16 cellular contexts compared by ENCODE assay signal in the genomic region with DNA sequence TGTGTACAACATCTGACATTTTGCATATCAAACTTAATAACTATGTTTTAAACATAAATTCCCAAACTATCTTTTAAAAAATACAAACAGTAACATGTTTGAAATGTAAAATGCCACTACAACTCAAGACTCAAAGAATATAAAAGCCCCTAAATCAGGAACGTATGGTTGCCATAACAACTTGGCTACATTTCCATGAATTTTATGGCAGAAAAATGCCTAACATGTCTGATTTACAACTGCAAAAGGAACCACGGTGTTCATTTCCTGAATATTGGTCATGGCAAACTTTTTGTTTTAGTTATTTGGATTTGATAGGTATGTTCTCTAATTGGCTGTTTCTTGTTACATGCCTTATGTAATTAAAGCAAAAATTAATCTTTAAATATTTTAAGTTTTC. TPM values are rescaled to one million over a fixed set of nuclear protein-coding genes. Genes with fewer than 3 reads are reported as not detected.
DNase-seq lines count a peak whose midpoint lies in the region; ATAC-seq, FAIRE-seq and TF ChIP-seq lines count a peak whose summit lies in the region.
"Had no signal": no experiment of that assay in that cellular context is flagged by ENCODE, and none has a peak within 500 bp of the region (broad histone marks: within the 10 kb centered on the region; RNA-seq: fewer than 3 reads in every experiment).

No MANE protein-coding gene starts in this region.

- peaks cover 9% of the 10 kb centered on the region for H3K36me3 Mint-ChIP-seq in nephron (ENCODE audit: low read depth)
- H3K36me3 Mint-ChIP-seq in type B pancreatic cell: no peaks in the 10 kb centered on the region
- H3K36me3 Mint-ChIP-seq: CD8-positive, alpha-beta memory T cell had no signal

- no peaks in the 10 kb centered on the region for H3K9me1 ChIP-seq in K562 (ENCODE audit: control insufficient read depth, insufficient read depth, low read length)

- in situ Hi-C loops in K562 (cut with MboI): no loop called here

- no TSS peak for BruUV-seq in K562 (replicated peaks; lab: Mats Ljungman, UMichigan)

- CTCF ChIA-PET in K562 (lab: Yijun Ruan, JAX; ENCODE audit: low intra/inter-chr PET ratio): no interaction called here

- no peak overlapping the region for H3K27ac ChIP-seq in K562 (ENCODE audit: extremely low read depth, low read depth, low read length)
- H3K27ac ChIP-seq: BLaER1 had no signal

- H2AFZ ChIP-seq in K562 (ENCODE audit: low read depth, low read length): peak overlapping the region; percentile 91; the same call in 1 of the 2 replicates

- H3K79me2 ChIP-seq in K562 (ENCODE audit: control insufficient read depth, insufficient read depth, low read length): peaks cover 24% of the 10 kb centered on the region

- H4K20me1 ChIP-seq in K562 (replicated peaks; ENCODE audit: control insufficient read depth, insufficient read depth, low read length): no peaks in the 10 kb centered on the region
- H4K20me1 ChIP-seq: BLaER1 had no signal

- TF ChIP-seq CTCF in HFF-Myc (IDR thresholded peaks at IDR 0.05; ENCODE audit: low read depth, low read length, missing control alignments) (no peak), K562 (IDR thresholded peaks at IDR 0.05 in 2 of 3, conservative IDR thresholded peaks at IDR 0.05 in 1 of 3; ENCODE audit: insufficient read depth in 2 of 3, low read depth in 1 of 3, low read length in 3 of 3) (no peak), nephron (IDR thresholded peaks at IDR 0.05; ENCODE audit: unreplicated experiment in 3 of 3) (no peak), type B pancreatic cell (conservative IDR thresholded peaks at IDR 0.05) (no peak)

- 0 out of 2 replicates have a peak, but pooled peaks have one; percentile 6 for TF ChIP-seq EP300 in K562 (IDR thresholded peaks at IDR 0.05; ENCODE audit: low read length)

- no peak overlapping the region for H3K4me2 ChIP-seq in K562 (ENCODE audit: insufficient read depth, low read length)
- H3K4me2 ChIP-seq: BLaER1 had no signal

- peak overlapping the region in 1 of 2 experiments; percentile 66; a peak in 1 of 4 replicates for H3K9ac ChIP-seq in K562 (ENCODE audit: insufficient read depth in 1 of 2, low read depth in 2 of 2, low read length in 2 of 2)
- H3K9ac ChIP-seq: BLaER1 had no signal

- H3K27me3 Mint-ChIP-seq in nephron (ENCODE audit: low read depth) (no peaks in the 10 kb centered on the region), type B pancreatic cell (no peaks in the 10 kb centered on the region)

- no peak for FAIRE-seq in K562 (lab: Jason Lieb, UNC)

- no peak overlapping the region for H3K4me3 ChIP-seq in HFF-Myc (replicated peaks; ENCODE audit: low read depth, low read length)
- peak overlapping the region; percentile 45 for H3K4me3 ChIP-seq in K562
- H3K4me3 ChIP-seq: BLaER1 had no signal

- POLR2A ChIA-PET in K562 (lab: Yijun Ruan, JAX): interaction anchor here (0.8 to 2.7 kb wide), 3 partner anchors 11 to 15 kb away, joined by 3 to 23 read pairs (median 3); no protein-coding TSS in a partner anchor

- no peak for TF ChIP-seq RAD21 in K562 (CRISPR knock-in tag; conservative IDR thresholded peaks at IDR 0.05 in 1 of 2, IDR thresholded peaks at IDR 0.05 in 1 of 2)

- H3K9me3 Mint-ChIP-seq in nephron (no peaks in the 10 kb centered on the region), type B pancreatic cell (no peaks in the 10 kb centered on the region)
- H3K9me3 Mint-ChIP-seq: CD8-positive, alpha-beta memory T cell had no signal

- no peaks in the 10 kb centered on the region for H3K9me3 ChIP-seq in K562 (replicated peaks; ENCODE audit: control insufficient read depth, insufficient read depth, low read depth, low read length)
- H3K9me3 ChIP-seq: BLaER1 had no signal

- no peaks in the 10 kb centered on the region; a peak in 1 of 5 replicates for H3K4me1 ChIP-seq in K562 (replicated peaks in 1 of 2; ENCODE audit: control insufficient read depth in 2 of 2, insufficient read depth in 2 of 2, low read length in 2 of 2)
- H3K4me1 ChIP-seq: BLaER1 had no signal

- ATAC-seq in K562 (no peak), GM21576 (IDR thresholded peaks at IDR 0.05; ENCODE audit: unreplicated experiment) (no peak)

- H3K4me3 Mint-ChIP-seq in nephron (peak overlapping the region; percentile 82 to 85 (median 83)), type B pancreatic cell (peak overlapping the region; percentile 86)
- H3K4me3 Mint-ChIP-seq: CD8-positive, alpha-beta memory T cell had no signal

- peak overlapping the region; percentile 98 to 99 (median 98) for H3K27ac Mint-ChIP-seq in nephron
- no peak overlapping the region for H3K27ac Mint-ChIP-seq in type B pancreatic cell
- H3K27ac Mint-ChIP-seq: CD8-positive, alpha-beta memory T cell had no signal

- H3K27me3 ChIP-seq in K562 (ENCODE audit: control insufficient read depth in 2 of 2, insufficient read depth in 2 of 2, low read length in 2 of 2): no peaks in the 10 kb centered on the region
- H3K27me3 ChIP-seq: BLaER1 had no signal

- TF ChIP-seq POLR2A in K562 (conservative IDR thresholded peaks at IDR 0.05): no peak

- H3K4me1 Mint-ChIP-seq in nephron (peaks cover 32% of the 10 kb centered on the region), type B pancreatic cell (ENCODE audit: unreplicated experiment) (peaks cover 35% of the 10 kb centered on the region)

- H3K36me3 ChIP-seq in K562 (ENCODE audit: control insufficient read depth, insufficient read depth, low read length): peaks cover 4% of the 10 kb centered on the region; the same call in 1 of the 3 replicates
- H3K36me3 ChIP-seq: BLaER1 had no signal

- DNase-seq in HFF-Myc (ENCODE audit: extremely low read depth, low read depth) (peak; percentile 36), K562 (ENCODE audit: extremely low read depth in 1 of 4, low spot score in 3 of 4) (no peak), type B pancreatic cell (ENCODE audit: extremely low spot score, unreplicated experiment) (no peak), amygdala (lab: John Stamatoyannopoulos, UW) (no peak), NCI-H69 (lab: John Stamatoyannopoulos, UW) (no peak)
- DNase-seq: CD8-positive, alpha-beta memory T cell; DMS 273 treated with DMSO at 0.1 percent for 48 hours; Kasumi-1; NCI-H1417 treated with DMSO at 0.1 percent for 48 hours; NCI-H2029; NCI-H510A treated with DMSO at 0.1 percent for 48 hours; OCI-M1 had no signal

- intact Hi-C loops in K562 (cut with micrococcal nuclease): no loop called here

- 3% methylated on average over 2 of the region's 2 CpGs for WGBS in K562 (ENCODE audit: insufficient coverage, low coverage, missing lambda C conversion rate)

TF ChIP-seq in K562, 482 proteins besides CTCF, POLR2A, EP300 and RAD21 (continues in another document):
- no peak for TF ChIP-seq GABPB2 (CRISPR knock-in tag; conservative IDR thresholded peaks at IDR 0.05)
- TF ChIP-seq BMI1 (IDR thresholded peaks at IDR 0.05; ENCODE audit: low read length): peak; percentile 75; the same call in 1 of the 2 replicates
- TF ChIP-seq RFX1 (IDR thresholded peaks at IDR 0.05): peak; percentile 91
- no peak for TF ChIP-seq ZBED1 (IDR thresholded peaks at IDR 0.05)
- peak; percentile 73 for TF ChIP-seq MEIS2 (IDR thresholded peaks at IDR 0.05; ENCODE audit: partially characterized antibody)

RNA-seq across cellular contexts. Expression of a gene that starts 2.0 kb away (rescaled TPM):
- 7.4 and 7.9 TPM in 2 replicates for total RNA-seq in K562 (2011; cell fraction: chromatin; rRNA removed; ENCODE audit: low replicate concordance)
- total RNA-seq in K562 (2011; cell fraction: nucleolus; rRNA removed): 9.5 and 11.5 TPM in 2 replicates
- 10.8 and 11.1 TPM in 2 replicates for total RNA-seq in K562 (2011; cell fraction: nucleoplasm; rRNA removed)
- total RNA-seq in K562 (2014; rRNA removed) (8.3 and 10.5 TPM in 2 replicates), K562 (2014; rRNA removed; fragmentation: Illumina TruSeq; extraction: Trizol) (15.0 and 15.1 TPM in 2 replicates), K562 (2015; rRNA removed; fragmentation: Illumina TruSeq; extraction: Trizol) (23.0 and 23.7 TPM in 2 replicates), K562 (2021) (8.8 and 12.0 TPM in 2 replicates), type B pancreatic cell (ENCODE audit: low replicate concordance) (5.4 and 6.0 TPM in 2 replicates)
- polyA plus RNA-seq in K562 (2011; rRNA removed) (5.8 and 15.9 TPM in 2 replicates), K562 (2014; fragmentation: Illumina TruSeq; extraction: Trizol) (15.3 and 18.4 TPM in 2 replicates), K562 (2014; fragmentation: Nextera tagmentation; extraction: Ambion mirVana) (10 to 100 TPM; 47.5 to 48.6 TPM), K562 (2014; rRNA removed) (9.8 and 10.1 TPM in 2 replicates)
- 3.5 and 9.8 TPM in 2 replicates for polyA plus RNA-seq in K562 (2011; cell fraction: cytosol; rRNA removed)
- polyA plus RNA-seq in K562 (2011; cell fraction: nucleus; rRNA removed): 3.2 and 5.1 TPM in 2 replicates
- 17.5 and 63.6 TPM in 2 replicates for polyA plus RNA-seq in K562 (2012)
- polyA minus RNA-seq in K562 (2011; rRNA and poly(A)+ RNA removed): 4.2 and 12.0 TPM in 2 replicates
- 1.8 and 2.5 TPM in 2 replicates for polyA minus RNA-seq in K562 (2011; cell fraction: cytosol; rRNA and poly(A)+ RNA removed)
- 4.2 and 5.4 TPM in 2 replicates for polyA minus RNA-seq in K562 (2011; cell fraction: nucleus; rRNA and poly(A)+ RNA removed)
- total RNA-seq: CD8-positive, alpha-beta memory T cell; Daoy had no signal
- polyA plus RNA-seq: CD8-positive, alpha-beta memory T cell had no signal

RNA-seq across cellular contexts. Expression of a gene that starts 42.2 kb away (rescaled TPM):
- 7.4 and 19.6 TPM in 2 replicates for total RNA-seq in K562 (2011; cell fraction: chromatin; rRNA removed; ENCODE audit: low replicate concordance)
- 3.8 and 3.9 TPM in 2 replicates for total RNA-seq in K562 (2011; cell fraction: nucleolus; rRNA removed)
- 8.7 and 16.9 TPM in 2 replicates for total RNA-seq in K562 (2011; cell fraction: nucleoplasm; rRNA removed)
- 5.9 and 6.6 TPM in 2 replicates for total RNA-seq in K562 (2014; rRNA removed)
- total RNA-seq in K562 (2014; rRNA removed; fragmentation: Illumina TruSeq; extraction: Trizol): 8.0 and 11.1 TPM in 2 replicates
- 13.3 and 14.4 TPM in 2 replicates for total RNA-seq in K562 (2015; rRNA removed; fragmentation: Illumina TruSeq; extraction: Trizol)
- total RNA-seq in K562 (2021): 8.6 and 9.1 TPM in 2 replicates
- 5.5 and 7.8 TPM in 2 replicates for polyA plus RNA-seq in K562 (2011; rRNA removed)
- polyA plus RNA-seq in K562 (2011; cell fraction: cytosol; rRNA removed): 1.6 and 2.5 TPM in 2 replicates
- 3.8 and 3.9 TPM in 2 replicates for polyA plus RNA-seq in K562 (2011; cell fraction: nucleus; rRNA removed)
- polyA plus RNA-seq in K562 (2012): 7.4 and 8.8 TPM in 2 replicates
- polyA plus RNA-seq in K562 (2014; fragmentation: Illumina TruSeq; extraction: Trizol): 4.2 and 4.3 TPM in 2 replicates
- 1 to 10 TPM; 3.9 to 8.2 TPM for polyA plus RNA-seq in K562 (2014; fragmentation: Nextera tagmentation; extraction: Ambion mirVana)
- polyA plus RNA-seq in K562 (2014; rRNA removed): 3.4 and 5.1 TPM in 2 replicates
- 15.2 and 16.9 TPM in 2 replicates for polyA minus RNA-seq in K562 (2011; rRNA and poly(A)+ RNA removed)
- 4.2 and 4.9 TPM in 2 replicates for polyA minus RNA-seq in K562 (2011; cell fraction: cytosol; rRNA and poly(A)+ RNA removed)
- polyA minus RNA-seq in K562 (2011; cell fraction: nucleus; rRNA and poly(A)+ RNA removed): 16.7 and 18.3 TPM in 2 replicates
- 2.8 and 2.9 TPM in 2 replicates for total RNA-seq in type B pancreatic cell (ENCODE audit: low replicate concordance)
